14 cellular contexts compared by ENCODE assay signal in genomic region chr10:79386637-79387465, GRCh38. TPM values are rescaled to one million over a fixed set of nuclear protein-coding genes. Genes with fewer than 3 reads are reported as not detected.
DNase-seq lines count a peak whose midpoint lies in the region; ATAC-seq and TF ChIP-seq lines count a peak whose summit lies in the region.
"Had no signal": no experiment of that assay in that cellular context is flagged by ENCODE, and none has a peak within 500 bp of the region (broad histone marks: within the 10 kb centered on the region; RNA-seq: fewer than 3 reads in every experiment).

No MANE protein-coding gene starts in this region.

- H3K14ac ChIP-seq in trophoblast cell (ENCODE audit: low read length): no peak overlapping the region

- no peaks in the 10 kb centered on the region for H3K36me3 ChIP-seq in RWPE2 (ENCODE audit: low read depth)
- peaks cover 23% of the 10 kb centered on the region for H3K36me3 ChIP-seq in right atrium auricular region
- no peaks in the 10 kb centered on the region for H3K36me3 ChIP-seq in prostate gland
- H3K36me3 ChIP-seq in trophoblast cell (ENCODE audit: control insufficient read depth in 1 of 2, insufficient read depth in 2 of 2, low read length in 2 of 2): no peaks in the 10 kb centered on the region

- H3K4me3 ChIP-seq in RWPE2 (ENCODE audit: severe bottlenecking): no peak overlapping the region
- H3K4me3 ChIP-seq in right atrium auricular region: no peak overlapping the region
- no peak overlapping the region for H3K4me3 ChIP-seq in prostate gland
- no peak overlapping the region for H3K4me3 ChIP-seq in trophoblast cell (ENCODE audit: low read depth, low read length)

- H3K4me1 Mint-ChIP-seq in activated T-helper 2 cell treated with anti-CD3 and anti-CD28 coated beads, Interferon-gamma antibody, Interleukin-2, Interleukin-4, amounts not matched to agents 10 μg/mL and 5 μg/mL and 100 μg/mL, durations not matched to agents 14 hours and 24 hours and 36 hours (ENCODE audit: low read depth): peaks cover 3% of the 10 kb centered on the region
- H3K4me1 Mint-ChIP-seq: T-cell had no signal

- H3K4me2 ChIP-seq in trophoblast cell (ENCODE audit: low read length): no peak overlapping the region

- H3K9me3 ChIP-seq in RWPE2 (ENCODE audit: severe bottlenecking): no peaks in the 10 kb centered on the region
- H3K9me3 ChIP-seq in right atrium auricular region: no peaks in the 10 kb centered on the region
- no peaks in the 10 kb centered on the region for H3K9me3 ChIP-seq in prostate gland
- H3K9me3 ChIP-seq in trophoblast cell (ENCODE audit: insufficient read depth, low read depth, low read length): no peaks in the 10 kb centered on the region

- H2BK5ac ChIP-seq in trophoblast cell (ENCODE audit: low read depth, low read length, poor library complexity): no peak overlapping the region

- no peak overlapping the region for H4K8ac ChIP-seq in trophoblast cell (ENCODE audit: low read depth, low read length)

- POLR2A ChIA-PET in GM10248 (lab: Yijun Ruan, JAX): no interaction called here

- no peak overlapping the region for H3K27ac Mint-ChIP-seq in activated T-helper 2 cell treated with anti-CD3 and anti-CD28 coated beads, Interferon-gamma antibody, Interleukin-2, Interleukin-4, amounts not matched to agents 10 μg/mL and 5 μg/mL and 100 μg/mL, durations not matched to agents 14 hours and 24 hours and 36 hours
- H3K27ac Mint-ChIP-seq: T-cell had no signal

- H2BK12ac ChIP-seq in trophoblast cell (ENCODE audit: low read length): no peak overlapping the region

- TF ChIP-seq CTCF in GM10248 (IDR thresholded peaks at IDR 0.05; ENCODE audit: control extremely low read depth, extremely low read depth, low read depth, missing control alignments): no peak
- no peak for TF ChIP-seq CTCF in RWPE2 (IDR thresholded peaks at IDR 0.05; ENCODE audit: poor library complexity, severe bottlenecking)
- no peak for TF ChIP-seq CTCF in right atrium auricular region (IDR thresholded peaks at IDR 0.05)
- TF ChIP-seq CTCF in prostate gland (IDR thresholded peaks at IDR 0.05): no peak

- H3K27ac ChIP-seq in RWPE2 (ENCODE audit: poor library complexity, severe bottlenecking) (no peak overlapping the region), right atrium auricular region (no peak overlapping the region), prostate gland (peak overlapping the region in 1 of 2 donors; percentile 28), trophoblast cell (ENCODE audit: low read depth, low read length) (no peak overlapping the region)
- H3K27ac ChIP-seq: C4-2B had no signal

- no peak overlapping the region for H4K12ac ChIP-seq in trophoblast cell (ENCODE audit: low read depth, low read length)

- 0 out of 3 replicates have a peak, but pooled peaks have one; percentile 11 for ATAC-seq in RWPE2 (ENCODE audit: low read depth)
- ATAC-seq: T-cell had no signal

- H3K36me3 Mint-ChIP-seq in activated T-helper 2 cell treated with anti-CD3 and anti-CD28 coated beads, Interferon-gamma antibody, Interleukin-2, Interleukin-4, amounts not matched to agents 10 μg/mL and 5 μg/mL and 100 μg/mL, durations not matched to agents 14 hours and 24 hours and 36 hours (ENCODE audit: low read depth): no peaks in the 10 kb centered on the region
- H3K36me3 Mint-ChIP-seq: T-cell had no signal

- no peak overlapping the region for H2BK120ac ChIP-seq in trophoblast cell (ENCODE audit: insufficient read depth, low read length, poor library complexity)

- H3K27me3 ChIP-seq in RWPE2 (ENCODE audit: insufficient read depth, poor library complexity, severe bottlenecking) (no peaks in the 10 kb centered on the region), right atrium auricular region (no peaks in the 10 kb centered on the region), prostate gland (replicated peaks; ENCODE audit: insufficient read depth) (no peaks in the 10 kb centered on the region), trophoblast cell (ENCODE audit: insufficient read depth, low read length) (no peaks in the 10 kb centered on the region)

- H3K18ac ChIP-seq in trophoblast cell (ENCODE audit: low read length): no peak overlapping the region

- no peaks in the 10 kb centered on the region for H3K27me3 Mint-ChIP-seq in activated T-helper 2 cell treated with anti-CD3 and anti-CD28 coated beads, Interferon-gamma antibody, Interleukin-2, Interleukin-4, amounts not matched to agents 10 μg/mL and 5 μg/mL and 100 μg/mL, durations not matched to agents 14 hours and 24 hours and 36 hours (ENCODE audit: low read depth)
- H3K27me3 Mint-ChIP-seq: IgD-negative memory B cell, T-cell had no signal

- no peak overlapping the region for H3K4ac ChIP-seq in trophoblast cell (ENCODE audit: low read depth, low read length)

- no peak overlapping the region for H3K9ac ChIP-seq in trophoblast cell (ENCODE audit: low read length)

- H3K9me3 Mint-ChIP-seq in activated T-helper 2 cell treated with anti-CD3 and anti-CD28 coated beads, Interferon-gamma antibody, Interleukin-2, Interleukin-4, amounts not matched to agents 10 μg/mL and 5 μg/mL and 100 μg/mL, durations not matched to agents 14 hours and 24 hours and 36 hours: no peaks in the 10 kb centered on the region
- H3K9me3 Mint-ChIP-seq: IgD-negative memory B cell, T-cell had no signal

- H2AFZ ChIP-seq in trophoblast cell (ENCODE audit: insufficient read depth, low read length, poor library complexity): no peak overlapping the region

- 81% methylated on average over 24 of the region's 24 CpGs for WGBS in prostate gland
- WGBS in trophoblast cell (ENCODE audit: extremely low coverage, insufficient coverage, insufficient read length): no CpG with 5 or more reads among the region's 24 CpGs

- no peak overlapping the region for H3K23ac ChIP-seq in trophoblast cell (ENCODE audit: low read length)

- CTCF ChIA-PET in GM10248 (lab: Yijun Ruan, JAX): interaction anchor here (0.9 to 4.4 kb wide), 3 partner anchors 13 to 18 kb away, joined by 3 to 25 read pairs (median 6); no protein-coding TSS in a partner anchor

- H3K4me1 ChIP-seq in RWPE2 (ENCODE audit: insufficient read depth, poor library complexity, severe bottlenecking) (no peaks in the 10 kb centered on the region), right atrium auricular region (peaks cover 0 to 44% of the 10 kb centered on the region in 2 donors), prostate gland (replicated peaks) (no peaks in the 10 kb centered on the region), trophoblast cell (ENCODE audit: control insufficient read depth in 1 of 2, insufficient read depth in 2 of 2, low read length in 2 of 2) (peaks cover 11 to 12% of the 10 kb centered on the region in 2 experiments)

- DNase-seq in GM10248 (ENCODE audit: extremely low spot score) (peak; percentile 14), RWPE2 (ENCODE audit: low spot score) (peak; percentile 38), right atrium auricular region (ENCODE audit: low spot score) (peak; percentile 57), prostate gland (ENCODE audit: low spot score) (peak; percentile 3), trophoblast cell (no peak), NCI-H1694 (lab: John Stamatoyannopoulos, UW) (no peak)
- no peak for DNase-seq in effector CD4-positive, alpha-beta T cell
- DNase-seq in activated T-helper 2 cell treated with anti-CD3 and anti-CD28 coated beads, Interferon-gamma antibody, Interleukin-2, Interleukin-4, amounts not matched to agents 10 μg/mL and 5 μg/mL and 100 μg/mL, durations not matched to agents 14 hours and 24 hours and 36 hours (ENCODE audit: low spot score): no peak
- DNase-seq: GF-D8; NCI-H146; NK-92 treated with Interleukin-12 subunit alpha and Interleukin-12 subunit beta, amount 100 ng/mL, for 24 hours had no signal

- intact Hi-C loops in prostate gland (cut with DNase I): no loop called here
- intact Hi-C loops in activated T-helper 2 cell treated with anti-CD3 and anti-CD28 coated beads, Interferon-gamma antibody, Interleukin-2, Interleukin-4, amounts not matched to agents 10 μg/mL and 5 μg/mL and 100 μg/mL, durations not matched to agents 14 hours and 24 hours and 36 hours (cut with micrococcal nuclease): no loop called here

- no peak overlapping the region for H4K91ac ChIP-seq in trophoblast cell (ENCODE audit: low read depth, low read length)

- H2AK5ac ChIP-seq in trophoblast cell (ENCODE audit: low read length): no peak overlapping the region

- no peaks in the 10 kb centered on the region for H3K79me2 ChIP-seq in trophoblast cell (ENCODE audit: control insufficient read depth, insufficient read depth, low read length, poor library complexity)

- H3K4me3 Mint-ChIP-seq in activated T-helper 2 cell treated with anti-CD3 and anti-CD28 coated beads, Interferon-gamma antibody, Interleukin-2, Interleukin-4, amounts not matched to agents 10 μg/mL and 5 μg/mL and 100 μg/mL, durations not matched to agents 14 hours and 24 hours and 36 hours (ENCODE audit: low read depth): no peak overlapping the region
- H3K4me3 Mint-ChIP-seq: IgD-negative memory B cell, T-cell had no signal

- peaks cover under 1% of the 10 kb centered on the region for H3K79me1 ChIP-seq in trophoblast cell (ENCODE audit: low read length)

- TF ChIP-seq POLR2A in prostate gland (IDR thresholded peaks at IDR 0.05): no peak

RNA-seq across cellular contexts. Expression of gene PPIF, which starts 39.6 kb away (rescaled TPM):
- total RNA-seq in right atrium auricular region (10 to 100 TPM; 63.0 to 87.6 TPM), prostate gland (10 to 100 TPM; 30.6 to 69.1 TPM)
- polyA plus RNA-seq in trophoblast cell (2013): 46.4 and 48.2 TPM in 2 replicates
- 119 and 120 TPM in 2 replicates for total RNA-seq in activated T-helper 2 cell treated with anti-CD3 and anti-CD28 coated beads, Interferon-gamma antibody, Interleukin-2, Interleukin-4, amounts not matched to agents 10 μg/mL and 5 μg/mL and 100 μg/mL, durations not matched to agents 14 hours and 24 hours and 36 hours

RNA-seq across cellular contexts. Expression of gene ZCCHC24, which starts 58.6 kb away (rescaled TPM):
- total RNA-seq in right atrium auricular region (10 to 100 TPM; 45.6 to 85.9 TPM), prostate gland (10 to 100 TPM; 20.8 to 51.2 TPM)
- 2.8 and 3.0 TPM in 2 replicates for polyA plus RNA-seq in trophoblast cell (2013)
- 2.1 and 2.6 TPM in 2 replicates for total RNA-seq in activated T-helper 2 cell treated with anti-CD3 and anti-CD28 coated beads, Interferon-gamma antibody, Interleukin-2, Interleukin-4, amounts not matched to agents 10 μg/mL and 5 μg/mL and 100 μg/mL, durations not matched to agents 14 hours and 24 hours and 36 hours

Comparison
In these comparisons a context has a peak if more than half of its experiments do, and no peak if none do; other contexts are left out.
1. DNase-seq: peak in GM10248 (single experiment), RWPE2 (single experiment), right atrium auricular region (single experiment) and prostate gland (single experiment); none in effector CD4-positive, alpha-beta T cell (single experiment), trophoblast cell (0 of 2), activated T-helper 2 cell treated with anti-CD3 and anti-CD28 coated beads, Interferon-gamma antibody, Interleukin-2, Interleukin-4, amounts not matched to agents 10 μg/mL and 5 μg/mL and 100 μg/mL, durations not matched to agents 14 hours and 24 hours and 36 hours (single experiment) and NCI-H1694 (single experiment).